Comparison of ENCODE assay signal across 25 cellular contexts in genomic region chr13:75850915-75851314, GRCh38.
DNase-seq lines count a peak whose midpoint lies in the region; ATAC-seq and TF ChIP-seq lines count a peak whose summit lies in the region.
"Had no signal": no experiment of that assay in that cellular context is flagged by ENCODE, and none has a peak within 500 bp of the region (broad histone marks: within the 10 kb centered on the region; RNA-seq: fewer than 3 reads in every experiment).

No MANE protein-coding gene starts in this region.

- no peak for TF ChIP-seq CTCF in heart left ventricle (IDR thresholded peaks at IDR 0.05)
- TF ChIP-seq CTCF in right atrium auricular region (IDR thresholded peaks at IDR 0.05) = no peak
- TF ChIP-seq CTCF in fibroblast of mammary gland (conservative IDR thresholded peaks at IDR 0.05; ENCODE audit: control insufficient read depth, insufficient read depth, low read depth, low read length) = no peak
- no peak for TF ChIP-seq CTCF in upper lobe of right lung (IDR thresholded peaks at IDR 0.05)

- peaks cover 0 to 18% (median 0%) of the 10 kb centered on the region in 12 donors for H3K4me1 ChIP-seq in heart left ventricle
- no peaks in the 10 kb centered on the region for H3K4me1 ChIP-seq in right atrium auricular region
- no peaks in the 10 kb centered on the region for H3K4me1 ChIP-seq in upper lobe of right lung
- H3K4me1 ChIP-seq: HAP-1, SJSA1, stomach, tibial nerve had no signal

- no peak overlapping the region for H3K4me3 ChIP-seq in heart left ventricle
- no peak overlapping the region for H3K4me3 ChIP-seq in right atrium auricular region
- no peak overlapping the region for H3K4me3 ChIP-seq in fibroblast of mammary gland (ENCODE audit: control insufficient read depth, low read depth, low read length)
- H3K4me3 ChIP-seq in upper lobe of right lung = no peak overlapping the region
- H3K4me3 ChIP-seq: cardiac muscle cell, coronary artery, HAP-1, SJSA1, skin epidermis, stomach, tibial nerve had no signal

- WGBS in heart left ventricle, 4 donors = 75 to 86% (median 80%) methylated on average over 3 of the region's 3 CpGs

- no peak overlapping the region for H3K27ac ChIP-seq in heart left ventricle
- H3K27ac ChIP-seq in right atrium auricular region = no peak overlapping the region
- no peak overlapping the region for H3K27ac ChIP-seq in upper lobe of right lung
- H3K27ac ChIP-seq: cardiac muscle cell, coronary artery, neutrophil, SJSA1, skin epidermis, stomach, tibial nerve had no signal

- no peaks in the 10 kb centered on the region for H3K9me3 ChIP-seq in heart left ventricle
- no peaks in the 10 kb centered on the region for H3K9me3 ChIP-seq in right atrium auricular region
- no peaks in the 10 kb centered on the region for H3K9me3 ChIP-seq in upper lobe of right lung
- H3K9me3 ChIP-seq: HAP-1, neutrophil, SJSA1, stomach, tibial nerve had no signal

- intact Hi-C loops in heart left ventricle (cut with DNase I) (loop anchor here in 2 of 10 donors (10.0 kb wide), 2 partner anchors 86 to 156 kb away; no protein-coding TSS in a partner anchor), upper lobe of right lung (cut with DNase I) (no loop called here)

- ATAC-seq in heart left ventricle (peak in 3 of 4 donors; percentile 20 to 60 (median 37)), upper lobe of right lung (peak; percentile 54), HG03520 (IDR thresholded peaks at IDR 0.05; ENCODE audit: unreplicated experiment) (no peak), HG03565 (IDR thresholded peaks at IDR 0.05; ENCODE audit: unreplicated experiment) (no peak)
- ATAC-seq: Panc1 had no signal

- no peak for TF ChIP-seq POLR2A in heart left ventricle (IDR thresholded peaks at IDR 0.05)

- peaks cover 0 to 99% (median 28%) of the 10 kb centered on the region in 9 donors for H3K36me3 ChIP-seq in heart left ventricle
- H3K36me3 ChIP-seq in right atrium auricular region = peaks cover 70% of the 10 kb centered on the region
- H3K36me3 ChIP-seq in upper lobe of right lung = peaks cover 70% of the 10 kb centered on the region
- H3K36me3 ChIP-seq: neutrophil had no signal

- DNase-seq in heart left ventricle (no peak), right atrium auricular region (ENCODE audit: low spot score) (no peak), NAMALWA (ENCODE audit: low spot score) (peak; percentile 40), fibroblast of mammary gland (ENCODE audit: low read depth) (peak; percentile 25), upper lobe of right lung (no peak), pons (ENCODE audit: low spot score) (no peak)
- DNase-seq: activated T-cell treated with anti-CD3 and anti-CD28 coated beads for 4 hours; anterior cingulate cortex; effector memory CD4-positive, alpha-beta T cell; foreskin melanocyte; GDM1; NCI-H1417; NCI-H2029 treated with DMSO at 0.1 percent for 48 hours; NCI-H526 treated with DMSO at 0.1 percent for 48 hours; stomach had no signal

- H3K27me3 ChIP-seq in heart left ventricle (no peaks in the 10 kb centered on the region), right atrium auricular region (no peaks in the 10 kb centered on the region), upper lobe of right lung (no peaks in the 10 kb centered on the region)
- H3K27me3 ChIP-seq: cardiac muscle cell, neutrophil, SJSA1, stomach, tibial nerve had no signal

Comparison
In these comparisons a context has a peak if more than half of its experiments do, and no peak if none do; other contexts are left out.
1. ATAC-seq: peak in heart left ventricle (3 of 4) and upper lobe of right lung (single experiment); none in HG03520 (single experiment) and HG03565 (single experiment).
2. DNase-seq: peak in NAMALWA (single experiment) and fibroblast of mammary gland (single experiment); none in heart left ventricle (0 of 5), right atrium auricular region (single experiment), upper lobe of right lung (single experiment) and pons (single experiment).